30 cellular contexts compared by ENCODE assay signal in the genomic region with DNA sequence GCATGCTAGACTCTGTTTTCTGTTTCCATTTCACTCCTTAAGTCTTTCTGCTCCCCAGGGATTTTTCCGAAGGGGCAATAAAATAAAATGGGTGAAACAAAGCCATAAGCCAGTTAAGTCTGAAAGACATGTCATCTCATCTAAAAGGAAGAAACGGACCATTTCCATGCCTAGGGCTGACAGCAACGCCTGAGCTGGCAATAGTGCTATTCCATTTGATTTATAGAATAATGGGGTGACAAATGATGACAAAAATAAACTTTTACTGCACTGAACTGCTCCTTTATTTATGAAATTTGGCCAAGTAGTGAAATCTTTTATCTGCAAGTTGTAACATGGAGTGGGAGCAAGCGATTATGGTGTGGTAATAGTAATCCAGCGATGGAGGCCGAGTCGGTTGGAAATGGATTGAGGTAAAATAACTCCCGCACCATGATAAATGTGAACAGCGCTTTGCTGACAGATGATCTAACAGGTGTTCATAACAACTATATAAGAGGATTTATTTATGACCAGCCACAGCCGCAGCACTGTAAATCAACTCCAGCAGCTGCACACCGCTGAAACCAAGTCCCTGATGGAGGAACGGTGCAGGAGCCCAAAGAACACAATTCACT.
A peak's percentile ranks its signal among the peaks of the same experiment; 100 is the strongest.
DNase-seq lines count a peak whose midpoint lies in the region; TF ChIP-seq lines count a peak whose summit lies in the region.
"Had no signal": no experiment of that assay in that cellular context is flagged by ENCODE, and none has a peak within 500 bp of the region (broad histone marks: within the 10 kb centered on the region; RNA-seq: fewer than 3 reads in every experiment).

No MANE protein-coding gene starts in this region.

- no peak overlapping the region for H3K4me3 ChIP-seq in neural progenitor cell
- H3K4me3 ChIP-seq: K562, skin epidermis, tibial nerve had no signal

- no peak overlapping the region for H2AFZ ChIP-seq in neural progenitor cell (replicated peaks)

- peaks cover 16% of the 10 kb centered on the region for H3K27me3 Mint-ChIP-seq in neural progenitor cell (ENCODE audit: insufficient read depth, low read depth)
- no peaks in the 10 kb centered on the region for H3K27me3 Mint-ChIP-seq in osteocyte (ENCODE audit: unreplicated experiment)
- H3K27me3 Mint-ChIP-seq: activated CD4-positive, alpha-beta memory T cell treated with anti-CD3 and anti-CD28 coated beads for 36 hours; naive thymus-derived CD4-positive, alpha-beta T cell; stimulated activated naive CD8-positive, alpha-beta T cell treated with anti-CD3 and anti-CD28 coated beads, Interleukin-15, amount 100 ng/mL, for 72 hours had no signal

- no peaks in the 10 kb centered on the region for H3K9me3 ChIP-seq in neural progenitor cell (ENCODE audit: low read depth)
- H3K9me3 ChIP-seq: tibial nerve had no signal

- H3K27me3 ChIP-seq in neural progenitor cell: no peaks in the 10 kb centered on the region
- H3K27me3 ChIP-seq: tibial nerve had no signal

- H3K9ac ChIP-seq in neural progenitor cell: no peak overlapping the region

- H3K79me2 ChIP-seq in neural progenitor cell (ENCODE audit: low read depth): no peaks in the 10 kb centered on the region

- DNase-seq in DMS153 (lab: John Stamatoyannopoulos, UW) (peak; percentile 64), DMS153 treated with DMSO at 0.1 percent for 48 hours (lab: John Stamatoyannopoulos, UW; ENCODE audit: unreplicated experiment) (no peak), NCI-H1436 treated with DMSO at 0.1 percent for 48 hours (lab: John Stamatoyannopoulos, UW) (peak; percentile 49), SHP77 treated with DMSO at 0.1 percent for 48 hours (lab: John Stamatoyannopoulos, UW) (peak; percentile 88), neural progenitor cell (ENCODE audit: low spot score) (no peak), NCI-H146 (lab: John Stamatoyannopoulos, UW) (no peak), hypothalamus (lab: John Stamatoyannopoulos, UW) (no peak), osteocyte (ENCODE audit: extremely low spot score, unreplicated experiment) (no peak)
- DNase-seq: 8988T; activated CD4-positive, alpha-beta memory T cell treated with anti-CD3 and anti-CD28 coated beads for 36 hours; activated CD8-positive, alpha-beta memory T cell treated with anti-CD3 and anti-CD28 coated beads, Interleukin-2, amount 50 U/mL, for 4 hours; activated naive CD4-positive, alpha-beta T cell treated with anti-CD3 and anti-CD28 coated beads for 36 hours; CD8-positive, alpha-beta T cell; effector CD8-positive, alpha-beta T cell; GDM1; glutamatergic neuron; H9; islet precursor cell; MM.1S; naive thymus-derived CD4-positive, alpha-beta T cell; NCI-H2029; stimulated activated CD8-positive, alpha-beta memory T cell treated with anti-CD3 and anti-CD28 coated beads, Interleukin-4, amount 100 ng/mL, for 48 hours; stimulated activated naive CD8-positive, alpha-beta T cell treated with anti-CD3 and anti-CD28 coated beads, Interleukin-15, amount 100 ng/mL, for 72 hours; T-helper 1 cell had no signal

- H3K36me3 ChIP-seq in neural progenitor cell: no peaks in the 10 kb centered on the region

- TF ChIP-seq CTCF in neural progenitor cell (IDR thresholded peaks at IDR 0.05): no peak
- TF ChIP-seq CTCF in osteocyte (IDR thresholded peaks at IDR 0.05): no peak

- H4K20me1 ChIP-seq in neural progenitor cell (ENCODE audit: low read depth): peaks cover 37% of the 10 kb centered on the region

- peaks cover 38% of the 10 kb centered on the region for H3F3A ChIP-seq in neural progenitor cell (ENCODE audit: low read depth)

- peak overlapping the region; percentile 4 for H3K4me2 ChIP-seq in neural progenitor cell

- H3K36me3 Mint-ChIP-seq in neural progenitor cell: peaks cover 19% of the 10 kb centered on the region
- peaks cover 23% of the 10 kb centered on the region for H3K36me3 Mint-ChIP-seq in osteocyte (ENCODE audit: unreplicated experiment)

- H3K9me3 Mint-ChIP-seq in neural progenitor cell (no peaks in the 10 kb centered on the region), osteocyte (ENCODE audit: unreplicated experiment) (no peaks in the 10 kb centered on the region)
- H3K9me3 Mint-ChIP-seq: activated CD4-positive, alpha-beta memory T cell treated with anti-CD3 and anti-CD28 coated beads for 36 hours; activated naive CD4-positive, alpha-beta T cell treated with anti-CD3 and anti-CD28 coated beads for 36 hours; activated T-helper 1 cell treated with anti-CD3 and anti-CD28 coated beads, Interleukin-12 subunit alpha, Interleukin-12 subunit beta, Interleukin-2, Interleukin-4 antibody, amounts not matched to agents 30 ng/mL and 10 ng/mL and 1 ng/mL, durations not matched to agents 14 hours and 24 hours and 36 hours; CD8-positive, alpha-beta T cell; H9; mesothelial cell of epicardium; naive thymus-derived CD4-positive, alpha-beta T cell; stimulated activated naive CD8-positive, alpha-beta T cell treated with anti-CD3 and anti-CD28 coated beads, Interleukin-15, amount 100 ng/mL, for 72 hours had no signal

- peaks cover 68% of the 10 kb centered on the region for H3K4me1 ChIP-seq in neural progenitor cell
- H3K4me1 ChIP-seq: tibial nerve had no signal

- H3K4me3 Mint-ChIP-seq in neural progenitor cell (no peak overlapping the region), osteocyte (ENCODE audit: unreplicated experiment) (no peak overlapping the region)
- H3K4me3 Mint-ChIP-seq: activated CD4-positive, alpha-beta memory T cell treated with anti-CD3 and anti-CD28 coated beads for 36 hours; activated naive CD4-positive, alpha-beta T cell treated with anti-CD3 and anti-CD28 coated beads for 36 hours; activated T-helper 1 cell treated with anti-CD3 and anti-CD28 coated beads, Interleukin-12 subunit alpha, Interleukin-12 subunit beta, Interleukin-2, Interleukin-4 antibody, amounts not matched to agents 30 ng/mL and 10 ng/mL and 1 ng/mL, durations not matched to agents 14 hours and 24 hours and 36 hours; CD8-positive, alpha-beta T cell; H9; mesothelial cell of epicardium; naive thymus-derived CD4-positive, alpha-beta T cell; stimulated activated naive CD8-positive, alpha-beta T cell treated with anti-CD3 and anti-CD28 coated beads, Interleukin-15, amount 100 ng/mL, for 72 hours had no signal

- no peak overlapping the region for H3K27ac ChIP-seq in neural progenitor cell
- H3K27ac ChIP-seq: epithelial cell of prostate, skin epidermis, tibial nerve had no signal

- no peak overlapping the region for H3K27ac Mint-ChIP-seq in neural progenitor cell
- no peak overlapping the region for H3K27ac Mint-ChIP-seq in osteocyte (ENCODE audit: unreplicated experiment)
- H3K27ac Mint-ChIP-seq: activated CD4-positive, alpha-beta memory T cell treated with anti-CD3 and anti-CD28 coated beads for 36 hours; activated naive CD4-positive, alpha-beta T cell treated with anti-CD3 and anti-CD28 coated beads for 36 hours; activated T-helper 1 cell treated with anti-CD3 and anti-CD28 coated beads, Interleukin-12 subunit alpha, Interleukin-12 subunit beta, Interleukin-2, Interleukin-4 antibody, amounts not matched to agents 30 ng/mL and 10 ng/mL and 1 ng/mL, durations not matched to agents 14 hours and 24 hours and 36 hours; CD8-positive, alpha-beta T cell; H9; mesothelial cell of epicardium had no signal

- H3K4me1 Mint-ChIP-seq in neural progenitor cell: peaks cover 52% of the 10 kb centered on the region
- H3K4me1 Mint-ChIP-seq in osteocyte (ENCODE audit: unreplicated experiment): peaks cover 8% of the 10 kb centered on the region
- H3K4me1 Mint-ChIP-seq: naive thymus-derived CD4-positive, alpha-beta T cell; stimulated activated naive CD8-positive, alpha-beta T cell treated with anti-CD3 and anti-CD28 coated beads, Interleukin-15, amount 100 ng/mL, for 72 hours had no signal

Comparison
In these comparisons a context has a peak if more than half of its experiments do, and no peak if none do; other contexts are left out.
1. DNase-seq: peak in DMS153 (single experiment), NCI-H1436 treated with DMSO at 0.1 percent for 48 hours (single experiment) and SHP77 treated with DMSO at 0.1 percent for 48 hours (single experiment); none in DMS153 treated with DMSO at 0.1 percent for 48 hours (single experiment), neural progenitor cell (single experiment), NCI-H146 (single experiment), hypothalamus (0 of 51) and osteocyte (single experiment).